Comparison of ENCODE assay signal across 1 cellular context in the genomic region with DNA sequence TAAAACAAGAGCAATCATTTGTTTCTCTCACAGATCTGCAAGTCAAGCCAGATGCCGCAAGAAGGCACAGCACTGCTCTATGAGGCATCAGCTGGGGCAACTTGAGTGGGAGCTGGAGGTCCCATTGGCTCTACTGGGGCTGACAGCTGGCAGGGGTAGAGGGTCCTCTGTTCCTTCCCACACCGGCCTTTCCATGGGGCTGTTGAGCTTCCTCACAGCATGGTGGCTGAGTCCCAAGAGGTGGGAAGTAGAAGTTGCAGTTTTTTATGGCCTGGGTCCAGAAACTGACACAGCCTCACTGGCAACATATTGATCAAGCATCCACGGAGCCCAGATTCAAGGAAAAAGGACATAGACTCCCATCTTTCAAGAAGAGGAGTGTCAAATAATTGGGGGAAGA.
TF ChIP-seq lines count a peak whose summit lies in the region.

No MANE protein-coding gene starts in this region.

TF ChIP-seq in HepG2, 621 proteins besides CTCF, POLR2A, EP300 and RAD21:
- peak; percentile 46 for TF ChIP-seq YY1 (IDR thresholded peaks at IDR 0.05; ENCODE audit: insufficient read depth, insufficient replicate concordance, low read depth, low read length)
- no peak for TF ChIP-seq IRF9 (CRISPR knock-in tag; IDR thresholded peaks at IDR 0.05; ENCODE audit: borderline replicate concordance)
- no peak for TF ChIP-seq SOX6 (IDR thresholded peaks at IDR 0.05)
- no peak for TF ChIP-seq SOX6 (CRISPR knock-in tag; IDR thresholded peaks at IDR 0.05)
- TF ChIP-seq RXRA (CRISPR knock-in tag; IDR thresholded peaks at IDR 0.05), result no peak
- TF ChIP-seq ZKSCAN5 (CRISPR knock-in tag; IDR thresholded peaks at IDR 0.05), result no peak
TF ChIP-seq in HepG2: peak in this region for 1.
